ENCODE assay signal across 8 cellular contexts in genomic region chr2:17171446-17172049, GRCh38.
DNase-seq lines count a peak whose midpoint lies in the region; TF ChIP-seq lines count a peak whose summit lies in the region.

No MANE protein-coding gene starts in this region.

- no peaks in the 10 kb centered on the region for H3K79me2 ChIP-seq in MM.1S (ENCODE audit: low read length)

- no peaks in the 10 kb centered on the region for H3K36me3 ChIP-seq in MM.1S (replicated peaks; ENCODE audit: insufficient read depth, low read length)

- DNase-seq in NCI-H1092 treated with DMSO at 0.1 percent for 48 hours (lab: John Stamatoyannopoulos, UW) (peak; percentile 3), NCI-H1092 (lab: John Stamatoyannopoulos, UW) (no peak), HEK293T (ENCODE audit: extremely low spot score) (peak; percentile 53), MM.1S (no peak), ecto neural progenitor cell (ENCODE audit: low spot score) (peak; percentile 72), myocyte (ENCODE audit: low read depth) (peak; percentile 58), KG1 (lab: John Stamatoyannopoulos, UW) (no peak)
- no peak for DNase-seq in activated CD4-positive, alpha-beta T cell treated with anti-CD3 and anti-CD28 coated beads, Interleukin-2, amount 50 U/mL, for 1 hour

- no peaks in the 10 kb centered on the region for H3K9me3 ChIP-seq in MM.1S (replicated peaks; ENCODE audit: insufficient read depth, low read length)

- no peak overlapping the region for H3K4me3 ChIP-seq in MM.1S (ENCODE audit: low read length)

- H3F3A ChIP-seq in MM.1S (ENCODE audit: insufficient read depth, low read length): no peaks in the 10 kb centered on the region

- CTCF ChIA-PET in HEK293T (lab: Yijun Ruan, JAX): interaction anchor here (0.6 to 1.5 kb wide), 3 partner anchors 11 to 15 kb away, joined by 3 to 5 read pairs (median 4); no protein-coding TSS in a partner anchor

- peak; percentile 30; the same call in 1 of the 2 replicates for TF ChIP-seq CTCF in MM.1S (IDR thresholded peaks at IDR 0.05; ENCODE audit: low read length)

- H3K27me3 ChIP-seq in MM.1S (replicated peaks; ENCODE audit: insufficient read depth, low read length): no peaks in the 10 kb centered on the region

- H2AFZ ChIP-seq in MM.1S (ENCODE audit: low read length): no peak overlapping the region

- H3K9ac ChIP-seq in MM.1S (ENCODE audit: low read length): no peak overlapping the region

- no peaks in the 10 kb centered on the region for H3K9me2 ChIP-seq in MM.1S (replicated peaks; ENCODE audit: insufficient read depth, low read length)

- no peaks in the 10 kb centered on the region for H3K4me1 ChIP-seq in MM.1S (ENCODE audit: low read length)

- POLR2A ChIA-PET in HEK293T (lab: Yijun Ruan, JAX): no interaction called here

- no peaks in the 10 kb centered on the region for H4K20me1 ChIP-seq in MM.1S (ENCODE audit: insufficient read depth, low read length)

- H3K27ac ChIP-seq in MM.1S (ENCODE audit: low read length): no peak overlapping the region

- no peak overlapping the region for H3K4me2 ChIP-seq in MM.1S (ENCODE audit: low read depth, low read length)

TF ChIP-seq in HEK293T, 16 proteins besides CTCF, POLR2A, EP300 and RAD21:
- no peak for TF ChIP-seq TARDBP (IDR thresholded peaks at IDR 0.05)
- TF ChIP-seq LEF1 (IDR thresholded peaks at IDR 0.05; ENCODE audit: borderline replicate concordance): no peak
- no peak for TF ChIP-seq ELF4 (IDR thresholded peaks at IDR 0.05)
- TF ChIP-seq ARNT (IDR thresholded peaks at IDR 0.05): no peak
- TF ChIP-seq SUZ12 (IDR thresholded peaks at IDR 0.05): no peak
- TF ChIP-seq, protein P1, sequence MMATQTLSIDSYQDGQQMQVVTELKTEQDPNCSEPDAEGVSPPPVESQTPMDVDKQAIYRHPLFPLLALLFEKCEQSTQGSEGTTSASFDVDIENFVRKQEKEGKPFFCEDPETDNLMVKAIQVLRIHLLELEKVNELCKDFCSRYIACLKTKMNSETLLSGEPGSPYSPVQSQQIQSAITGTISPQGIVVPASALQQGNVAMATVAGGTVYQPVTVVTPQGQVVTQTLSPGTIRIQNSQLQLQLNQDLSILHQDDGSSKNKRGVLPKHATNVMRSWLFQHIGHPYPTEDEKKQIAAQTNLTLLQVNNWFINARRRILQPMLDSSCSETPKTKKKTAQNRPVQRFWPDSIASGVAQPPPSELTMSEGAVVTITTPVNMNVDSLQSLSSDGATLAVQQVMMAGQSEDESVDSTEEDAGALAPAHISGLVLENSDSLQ (IDR thresholded peaks at IDR 0.05): no peak
- TF ChIP-seq NFRKB (IDR thresholded peaks at IDR 0.05): no peak
- no peak for TF ChIP-seq L3MBTL2 (conservative IDR thresholded peaks at IDR 0.05)
- TF ChIP-seq FOXM1 (IDR thresholded peaks at IDR 0.05; ENCODE audit: borderline replicate concordance): no peak
- no peak for TF ChIP-seq HDGF (IDR thresholded peaks at IDR 0.05; ENCODE audit: borderline replicate concordance)
- no peak for TF ChIP-seq ZNF384 (IDR thresholded peaks at IDR 0.05)
- TF ChIP-seq FOXK2 (IDR thresholded peaks at IDR 0.05): no peak
- TF ChIP-seq CTBP1 (IDR thresholded peaks at IDR 0.05; ENCODE audit: borderline replicate concordance): no peak
- TF ChIP-seq SP1 (IDR thresholded peaks at IDR 0.05): no peak
- TF ChIP-seq BHLHE40 (IDR thresholded peaks at IDR 0.05; ENCODE audit: borderline replicate concordance): no peak

Comparison
In these comparisons a context has a peak if more than half of its experiments do, and no peak if none do; other contexts are left out.
1. DNase-seq: peak in NCI-H1092 treated with DMSO at 0.1 percent for 48 hours (single experiment), HEK293T (single experiment), ecto neural progenitor cell (single experiment) and myocyte (single experiment); none in NCI-H1092 (single experiment), MM.1S (single experiment), activated CD4-positive, alpha-beta T cell treated with anti-CD3 and anti-CD28 coated beads, Interleukin-2, amount 50 U/mL, for 1 hour (single experiment) and KG1 (single experiment).